Comparison of ENCODE assay signal across 1 cellular context in genomic region chr2:191020742-191021381, GRCh38.
TF ChIP-seq lines count a peak whose summit lies in the region.

No MANE protein-coding gene starts in this region.

TF ChIP-seq in HepG2, 621 proteins besides CTCF, POLR2A, EP300 and RAD21 (continued from another document and continues in another):
- TF ChIP-seq NFAT5 (CRISPR knock-in tag; IDR thresholded peaks at IDR 0.05) (no peak), ZBTB8A (CRISPR knock-in tag; IDR thresholded peaks at IDR 0.05; ENCODE audit: borderline replicate concordance, low read depth) (no peak; the same call in 1 of the 2 replicates), MLX (CRISPR knock-in tag; IDR thresholded peaks at IDR 0.05) (no peak), GATAD1 (CRISPR knock-in tag; IDR thresholded peaks at IDR 0.05) (no peak), SMARCE1 (IDR thresholded peaks at IDR 0.05; ENCODE audit: borderline replicate concordance) (no peak), ARNT (IDR thresholded peaks at IDR 0.05) (no peak), ETV6 (CRISPR knock-in tag; conservative IDR thresholded peaks at IDR 0.05) (no peak), ZNF672 (CRISPR knock-in tag; IDR thresholded peaks at IDR 0.05) (no peak), SRSF1 (optimal IDR thresholded peaks at IDR 0.05; ENCODE audit: low read depth, low read length) (no peak), HOXA5 (CRISPR knock-in tag; IDR thresholded peaks at IDR 0.05) (no peak), ZNF264 (CRISPR knock-in tag; IDR thresholded peaks at IDR 0.05) (no peak), ZNF441 (CRISPR knock-in tag; IDR thresholded peaks at IDR 0.05; ENCODE audit: borderline replicate concordance) (no peak), PAX8 (CRISPR knock-in tag; IDR thresholded peaks at IDR 0.05; ENCODE audit: borderline replicate concordance) (0 out of 2 replicates have a peak, but pooled peaks have one; percentile 28), ZNF670 (CRISPR knock-in tag; IDR thresholded peaks at IDR 0.05; ENCODE audit: borderline replicate concordance) (no peak), THAP11 (CRISPR knock-in tag; IDR thresholded peaks at IDR 0.05) (no peak), REST (IDR thresholded peaks at IDR 0.05; ENCODE audit: borderline replicate concordance in 1 of 2, low read depth in 1 of 2, low read length in 2 of 2) (0 out of 4 replicates have a peak, but pooled peaks of 1 of the 2 experiments have one; percentile 10), SMYD3 (CRISPR knock-in tag; IDR thresholded peaks at IDR 0.05) (no peak; the same call in 1 of the 2 replicates), ZNF263 (CRISPR knock-in tag; IDR thresholded peaks at IDR 0.05) (no peak), BORCS8-MEF2B (CRISPR knock-in tag; IDR thresholded peaks at IDR 0.05) (peak; percentile 58; the same call in 1 of the 2 replicates), TBX3 (IDR thresholded peaks at IDR 0.05; ENCODE audit: borderline replicate concordance) (no peak), ZNF784 (CRISPR knock-in tag; IDR thresholded peaks at IDR 0.05; ENCODE audit: borderline replicate concordance) (no peak), KLF12 (CRISPR knock-in tag; IDR thresholded peaks at IDR 0.05; ENCODE audit: borderline replicate concordance) (no peak), ZNF713 (CRISPR knock-in tag; IDR thresholded peaks at IDR 0.05) (no peak), ZMYM2 (CRISPR knock-in tag; IDR thresholded peaks at IDR 0.05) (peak; percentile 56; the same call in 1 of the 2 replicates), ZNF776 (CRISPR knock-in tag; IDR thresholded peaks at IDR 0.05) (no peak), ZNF274 (CRISPR knock-in tag; IDR thresholded peaks at IDR 0.05) (no peak), GPN1 (CRISPR knock-in tag; IDR thresholded peaks at IDR 0.05; ENCODE audit: borderline replicate concordance) (no peak), ZFY (CRISPR knock-in tag; IDR thresholded peaks at IDR 0.05) (peak; percentile 61; the same call in 1 of the 2 replicates), ZNF639 (CRISPR knock-in tag; conservative IDR thresholded peaks at IDR 0.05) (no peak), ELF3 (CRISPR knock-in tag; IDR thresholded peaks at IDR 0.05) (no peak), ZNF724P (CRISPR knock-in tag; IDR thresholded peaks at IDR 0.05; ENCODE audit: borderline replicate concordance) (no peak), ZNF337 (CRISPR knock-in tag; IDR thresholded peaks at IDR 0.05; ENCODE audit: borderline replicate concordance, low read depth) (no peak; the same call in 1 of the 2 replicates), NCOA1 (CRISPR knock-in tag; IDR thresholded peaks at IDR 0.05) (0 out of 2 replicates have a peak, but pooled peaks have one; percentile 2), AHR (CRISPR knock-in tag; IDR thresholded peaks at IDR 0.05) (no peak), PPARG (CRISPR knock-in tag; conservative IDR thresholded peaks at IDR 0.05) (no peak), ISL2 (CRISPR knock-in tag; IDR thresholded peaks at IDR 0.05) (no peak), ZNF580 (CRISPR knock-in tag; IDR thresholded peaks at IDR 0.05; ENCODE audit: borderline replicate concordance, low read depth) (no peak), ZNF569 (CRISPR knock-in tag; IDR thresholded peaks at IDR 0.05; ENCODE audit: borderline replicate concordance) (0 out of 2 replicates have a peak, but pooled peaks have one; percentile 9), ZNF749 (CRISPR knock-in tag; IDR thresholded peaks at IDR 0.05; ENCODE audit: borderline replicate concordance) (no peak), RXRA (CRISPR knock-in tag; IDR thresholded peaks at IDR 0.05) (no peak), ZNF609 (CRISPR knock-in tag; IDR thresholded peaks at IDR 0.05; ENCODE audit: borderline replicate concordance) (no peak), DBP (CRISPR knock-in tag; IDR thresholded peaks at IDR 0.05; ENCODE audit: not compliant biosample characterization) (no peak), ZNF232 (CRISPR knock-in tag; IDR thresholded peaks at IDR 0.05; ENCODE audit: borderline replicate concordance) (no peak), PAF1 (CRISPR knock-in tag; IDR thresholded peaks at IDR 0.05) (0 out of 2 replicates have a peak, but pooled peaks have one; percentile 15), REL (CRISPR knock-in tag; conservative IDR thresholded peaks at IDR 0.05) (no peak; the same call in 1 of the 2 replicates), TFE3 (CRISPR knock-in tag; IDR thresholded peaks at IDR 0.05) (no peak), TARDBP (CRISPR knock-in tag; IDR thresholded peaks at IDR 0.05) (no peak), EHMT2 (IDR thresholded peaks at IDR 0.05; ENCODE audit: borderline replicate concordance, low read depth, low read length) (no peak)
